In genomic region chr18:9681217-9681616, GRCh38 we compare ENCODE assay signal across 1 cellular context.
TF ChIP-seq lines count a peak whose summit lies in the region.

No MANE protein-coding gene starts in this region.

TF ChIP-seq in K562, 482 proteins besides CTCF, POLR2A, EP300 and RAD21 (continued from another document and continues in another):
- TF ChIP-seq TRIM25 (IDR thresholded peaks at IDR 0.05; ENCODE audit: borderline replicate concordance), result no peak
- TF ChIP-seq PTTG1 (tag; IDR thresholded peaks at IDR 0.05; ENCODE audit: low read depth), result no peak
- peak; percentile 73 for TF ChIP-seq USF2 (CRISPR knock-in tag; IDR thresholded peaks at IDR 0.05)
- TF ChIP-seq ZNF24 (IDR thresholded peaks at IDR 0.05), result no peak
- no peak for TF ChIP-seq NR2C1 (IDR thresholded peaks at IDR 0.05)
- TF ChIP-seq NR2C1 (tag; IDR thresholded peaks at IDR 0.05), result no peak
- TF ChIP-seq POLR2AphosphoS2 (IDR thresholded peaks at IDR 0.05; ENCODE audit: low read length), result no peak
- TF ChIP-seq AFF1 (IDR thresholded peaks at IDR 0.05; ENCODE audit: low read depth in 1 of 2, partially characterized antibody in 2 of 2), result peak in 1 of 2 experiments; percentile 23
- TF ChIP-seq DIDO1 (tag; IDR thresholded peaks at IDR 0.05; ENCODE audit: low read depth), result no peak
- no peak; the same call in 1 of the 2 replicates for TF ChIP-seq VEZF1 (CRISPR knock-in tag; IDR thresholded peaks at IDR 0.05)
- TF ChIP-seq NR0B1 (IDR thresholded peaks at IDR 0.05; ENCODE audit: partially characterized antibody), result no peak
- TF ChIP-seq KAT2B (IDR thresholded peaks at IDR 0.05; ENCODE audit: low read depth, low read length), result no peak
- TF ChIP-seq PCBP2 (IDR thresholded peaks at IDR 0.05; ENCODE audit: low read depth, low read length, poor library complexity, severe bottlenecking), result no peak
- TF ChIP-seq ZNF263 (CRISPR knock-in tag; IDR thresholded peaks at IDR 0.05; ENCODE audit: borderline replicate concordance), result no peak
- TF ChIP-seq U2AF1 (optimal IDR thresholded peaks at IDR 0.05; ENCODE audit: low read depth, low read length), result no peak
- TF ChIP-seq IRF1 (CRISPR knock-in tag; IDR thresholded peaks at IDR 0.05; ENCODE audit: borderline replicate concordance), result no peak
- TF ChIP-seq ZNF398 (CRISPR knock-in tag; IDR thresholded peaks at IDR 0.05), result no peak
- TF ChIP-seq HNRNPH1 (optimal IDR thresholded peaks at IDR 0.05; ENCODE audit: low read depth, low read length), result no peak
- TF ChIP-seq CHD4 (IDR thresholded peaks at IDR 0.05; ENCODE audit: insufficient read depth, insufficient replicate concordance, low read depth, low read length, poor library complexity, severe bottlenecking), result no peak
- TF ChIP-seq BHLHE40 (IDR thresholded peaks at IDR 0.05; ENCODE audit: low read length), result peak; percentile 73
- no peak for TF ChIP-seq RBM39 (optimal IDR thresholded peaks at IDR 0.05; ENCODE audit: low read depth, low read length)
- no peak for TF ChIP-seq PHF20 (IDR thresholded peaks at IDR 0.05; ENCODE audit: partially characterized antibody)
- no peak for TF ChIP-seq POLR2G (IDR thresholded peaks at IDR 0.05; ENCODE audit: low read depth, low read length)
- no peak for TF ChIP-seq POLR2H (tag; IDR thresholded peaks at IDR 0.05; ENCODE audit: low read depth)
- peak; percentile 80 for TF ChIP-seq ATF3 (IDR thresholded peaks at IDR 0.05)
- no peak for TF ChIP-seq ATF3 (CRISPR knock-in tag; conservative IDR thresholded peaks at IDR 0.05)
- no peak for TF ChIP-seq ATF1 (CRISPR knock-in tag; IDR thresholded peaks at IDR 0.05)
- peak; percentile 69 for TF ChIP-seq ATF1 (tag; IDR thresholded peaks at IDR 0.05)
- TF ChIP-seq BRD9 (IDR thresholded peaks at IDR 0.05; ENCODE audit: low read depth, partially characterized antibody), result no peak
- TF ChIP-seq ATF2 (CRISPR knock-in tag; IDR thresholded peaks at IDR 0.05), result no peak
- TF ChIP-seq GTF2E2 (tag; IDR thresholded peaks at IDR 0.05), result no peak
- TF ChIP-seq STAT5B (CRISPR knock-in tag; IDR thresholded peaks at IDR 0.05), result no peak
- TF ChIP-seq ZNF217 (CRISPR knock-in tag; IDR thresholded peaks at IDR 0.05), result no peak
- TF ChIP-seq TEAD1 (CRISPR knock-in tag; IDR thresholded peaks at IDR 0.05), result 0 out of 4 replicates have a peak, but pooled peaks of 1 of the 2 experiments have one; percentile 5
- peak; percentile 53; the same call in 1 of the 2 replicates for TF ChIP-seq MYC (IDR thresholded peaks at IDR 0.05; ENCODE audit: low read depth, low read length)
- TF ChIP-seq MYC (CRISPR knock-in tag; IDR thresholded peaks at IDR 0.05; ENCODE audit: borderline replicate concordance, low read depth), result no peak
- TF ChIP-seq PRDM10 (IDR thresholded peaks at IDR 0.05; ENCODE audit: partially characterized antibody), result peak; percentile 30
- peak in 1 of 2 experiments; percentile 44; a peak in 1 of 4 replicates for TF ChIP-seq MNT (conservative IDR thresholded peaks at IDR 0.05)
- TF ChIP-seq MEF2A (IDR thresholded peaks at IDR 0.05; ENCODE audit: control insufficient read depth, low read depth, low read length), result no peak
- TF ChIP-seq ZBTB17 (CRISPR knock-in tag; IDR thresholded peaks at IDR 0.05), result no peak
- TF ChIP-seq TRIM28 (IDR thresholded peaks at IDR 0.05), result no peak
- TF ChIP-seq CEBPG (CRISPR knock-in tag; IDR thresholded peaks at IDR 0.05), result no peak
- TF ChIP-seq CEBPG (tag; conservative IDR thresholded peaks at IDR 0.05 in 1 of 2, IDR thresholded peaks at IDR 0.05 in 1 of 2), result no peak
